In the genomic region with DNA sequence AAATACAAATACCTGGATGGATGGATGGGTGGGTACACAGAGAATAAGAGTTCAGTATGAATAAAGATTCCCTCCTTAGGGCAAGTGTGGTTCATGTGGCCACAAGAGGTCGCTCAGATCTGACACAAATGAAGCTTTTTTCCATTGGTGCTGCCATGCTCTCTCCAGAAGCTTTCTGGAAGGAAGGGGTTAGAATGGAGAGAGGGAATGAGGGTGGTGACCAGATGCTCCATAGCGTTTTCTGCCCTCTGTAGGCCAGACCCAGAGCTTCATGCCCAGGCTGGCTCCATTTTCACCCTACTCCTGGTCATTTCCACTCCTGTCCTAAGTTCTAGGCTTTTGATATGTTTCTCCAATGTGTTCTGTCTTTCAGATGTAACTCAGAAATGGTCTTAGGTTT, we compare ENCODE assay signal across 9 cellular contexts.
A peak's percentile ranks its signal among the peaks of the same experiment; 100 is the strongest.
DNase-seq lines count a peak whose midpoint lies in the region; ATAC-seq and TF ChIP-seq lines count a peak whose summit lies in the region.
"Had no signal": no experiment of that assay in that cellular context is flagged by ENCODE, and none has a peak within 500 bp of the region (broad histone marks: within the 10 kb centered on the region; RNA-seq: fewer than 3 reads in every experiment).

No MANE protein-coding gene starts in this region.

- H3K79me2 ChIP-seq in DND-41 (ENCODE audit: insufficient read depth, low read length), result no peaks in the 10 kb centered on the region

- H3K9ac ChIP-seq in DND-41 (ENCODE audit: low read depth, low read length), result no peak overlapping the region

- ATAC-seq in DND-41 (ENCODE audit: insufficient read depth, low read depth) (peak; percentile 47; the same call in 1 of the 3 replicates), GM18861 (IDR thresholded peaks at IDR 0.05; ENCODE audit: unreplicated experiment) (no peak), GM21717 (IDR thresholded peaks at IDR 0.05; ENCODE audit: unreplicated experiment) (no peak)

- H4K20me1 ChIP-seq in DND-41 (ENCODE audit: insufficient read depth, low read length), result no peaks in the 10 kb centered on the region

- peaks cover 3% of the 10 kb centered on the region; the same call in 1 of the 2 replicates for H3K4me1 ChIP-seq in DND-41 (ENCODE audit: insufficient read depth, low read length)

- H3K27me3 Mint-ChIP-seq in activated T-cell treated with anti-CD3 and anti-CD28 coated beads, Interleukin-2, amount 50 U/mL, for 24 hours, result no peaks in the 10 kb centered on the region

- H3K4me3 Mint-ChIP-seq in activated T-cell treated with anti-CD3 and anti-CD28 coated beads, Interleukin-2, amount 50 U/mL, for 24 hours, result no peak overlapping the region
- H3K4me3 Mint-ChIP-seq: activated naive CD4-positive, alpha-beta T cell treated with anti-CD3 and anti-CD28 coated beads, Interleukin-2, amount 50 U/mL, for 24 hours had no signal

- H3K4me3 ChIP-seq in DND-41 (ENCODE audit: low read depth in 1 of 2, low read length in 2 of 2), result no peak overlapping the region

- H3K27ac ChIP-seq in DND-41 (ENCODE audit: low read length), result no peak overlapping the region

- H3K36me3 ChIP-seq in DND-41 (ENCODE audit: insufficient read depth, low read length), result no peaks in the 10 kb centered on the region

- DNase-seq in DND-41 (peak; percentile 25), KG1 (lab: John Stamatoyannopoulos, UW) (peak; percentile 18), NOMO-1 treated with dmso at 0.1 percent for 144 hours (lab: John Stamatoyannopoulos, UW; ENCODE audit: unreplicated experiment) (peak; percentile 38), fibroblast of the conjunctiva (ENCODE audit: low read depth) (peak; percentile 85), non-pigmented ciliary epithelial cell (ENCODE audit: low read depth) (peak; percentile 78)
- DNase-seq in activated T-cell treated with anti-CD3 and anti-CD28 coated beads, Interleukin-2, amount 50 U/mL, for 24 hours, result peak; percentile 43

- no peak overlapping the region for H3K4me2 ChIP-seq in DND-41 (ENCODE audit: insufficient read depth, low read length)

- H3K4me1 Mint-ChIP-seq in activated T-cell treated with anti-CD3 and anti-CD28 coated beads, Interleukin-2, amount 50 U/mL, for 24 hours (ENCODE audit: low read depth), result peaks cover 18% of the 10 kb centered on the region

- H3K36me3 Mint-ChIP-seq in activated T-cell treated with anti-CD3 and anti-CD28 coated beads, Interleukin-2, amount 50 U/mL, for 24 hours (ENCODE audit: low read depth), result no peaks in the 10 kb centered on the region
- H3K36me3 Mint-ChIP-seq: activated naive CD4-positive, alpha-beta T cell treated with anti-CD3 and anti-CD28 coated beads, Interleukin-2, amount 50 U/mL, for 24 hours had no signal

- no peak overlapping the region for H2AFZ ChIP-seq in DND-41 (ENCODE audit: low read depth, low read length)

- TF ChIP-seq CTCF in DND-41 (IDR thresholded peaks at IDR 0.05; ENCODE audit: borderline replicate concordance, extremely low read depth, low read length, poor library complexity, severe bottlenecking), result peak; percentile 70

- no peaks in the 10 kb centered on the region for H3K9me3 Mint-ChIP-seq in activated T-cell treated with anti-CD3 and anti-CD28 coated beads, Interleukin-2, amount 50 U/mL, for 24 hours
- H3K9me3 Mint-ChIP-seq: activated naive CD4-positive, alpha-beta T cell treated with anti-CD3 and anti-CD28 coated beads, Interleukin-2, amount 50 U/mL, for 24 hours had no signal

- H3K27me3 ChIP-seq in DND-41 (ENCODE audit: insufficient read depth, low read length, poor library complexity), result peaks cover 43% of the 10 kb centered on the region

- H3K27ac Mint-ChIP-seq in activated T-cell treated with anti-CD3 and anti-CD28 coated beads, Interleukin-2, amount 50 U/mL, for 24 hours, result no peak overlapping the region
- H3K27ac Mint-ChIP-seq: activated naive CD4-positive, alpha-beta T cell treated with anti-CD3 and anti-CD28 coated beads, Interleukin-2, amount 50 U/mL, for 24 hours had no signal

- no peaks in the 10 kb centered on the region for H3K9me3 ChIP-seq in DND-41 (ENCODE audit: insufficient read depth, low read length, severe bottlenecking)

Comparison
In these comparisons a context has a peak if more than half of its experiments do, and no peak if none do; other contexts are left out.
1. DNase-seq: peak in every context shown above with its lines; median percentile 85 in fibroblast of the conjunctiva; 78 in non-pigmented ciliary epithelial cell; 43 in activated T-cell treated with anti-CD3 and anti-CD28 coated beads, Interleukin-2, amount 50 U/mL, for 24 hours; 38 in NOMO-1 treated with dmso at 0.1 percent for 144 hours; 25 in DND-41; 18 in KG1.